ENCODE assay signal across 12 cellular contexts in genomic region chr3:101484805-101485620, GRCh38. TPM values are rescaled to one million over a fixed set of nuclear protein-coding genes. Genes with fewer than 3 reads are reported as not detected.
DNase-seq lines count a peak whose midpoint lies in the region; ATAC-seq and TF ChIP-seq lines count a peak whose summit lies in the region.
"Had no signal": no experiment of that assay in that cellular context is flagged by ENCODE, and none has a peak within 500 bp of the region (broad histone marks: within the 10 kb centered on the region; RNA-seq: fewer than 3 reads in every experiment).

No MANE protein-coding gene starts in this region.

- H2BK5ac ChIP-seq in mesenchymal stem cell (ENCODE audit: low read depth, low read length, poor library complexity, severe bottlenecking), result peak overlapping the region; percentile 1

- no peak overlapping the region for H3K4me3 Mint-ChIP-seq in CD8-positive, alpha-beta memory T cell
- H3K4me3 Mint-ChIP-seq: dendritic cell treated with granulocyte-macrophage colony-stimulating factor and Interleukin-4, amounts not matched to agents 40 ng/mL and 50 ng/mL, for 4 days had no signal

- H2AFZ ChIP-seq in mesenchymal stem cell (ENCODE audit: low read depth, low read length), result no peak overlapping the region

- peak overlapping the region; percentile 73 for H2AK5ac ChIP-seq in mesenchymal stem cell (ENCODE audit: low read length, severe bottlenecking)

- peak overlapping the region; percentile 23 for H2BK15ac ChIP-seq in mesenchymal stem cell (ENCODE audit: low read depth, poor library complexity, severe bottlenecking)

- H3K27me3 ChIP-seq in CD8-positive, alpha-beta memory T cell (ENCODE audit: insufficient read depth, low read length, poor library complexity, severe bottlenecking), result no peaks in the 10 kb centered on the region
- no peaks in the 10 kb centered on the region for H3K27me3 ChIP-seq in HUES6 (ENCODE audit: control insufficient read depth, insufficient read depth, low read length)
- H3K27me3 ChIP-seq in mesenchymal stem cell (ENCODE audit: control insufficient read depth in 1 of 2, insufficient read depth in 1 of 2, low read length in 2 of 2), result no peaks in the 10 kb centered on the region

- H2BK120ac ChIP-seq in mesenchymal stem cell (ENCODE audit: low read depth, low read length), result peak overlapping the region; percentile 92

- peak overlapping the region in 6 of 8 donors; percentile 3 to 88 (median 66) for H3K27ac Mint-ChIP-seq in CD8-positive, alpha-beta memory T cell
- H3K27ac Mint-ChIP-seq: dendritic cell treated with granulocyte-macrophage colony-stimulating factor and Interleukin-4, amounts not matched to agents 40 ng/mL and 50 ng/mL, for 4 days had no signal

- no peaks in the 10 kb centered on the region for H3K9me3 Mint-ChIP-seq in CD8-positive, alpha-beta memory T cell
- H3K9me3 Mint-ChIP-seq: dendritic cell treated with granulocyte-macrophage colony-stimulating factor and Interleukin-4, amounts not matched to agents 40 ng/mL and 50 ng/mL, for 4 days had no signal

- H3K4me1 Mint-ChIP-seq in CD8-positive, alpha-beta memory T cell, result peaks cover 68 to 91% (median 91%) of the 10 kb centered on the region in 3 donors

- H3K18ac ChIP-seq in mesenchymal stem cell (ENCODE audit: low read depth in 1 of 2, low read length in 2 of 2), result peak overlapping the region; percentile 34 to 37

- H3K14ac ChIP-seq in mesenchymal stem cell (ENCODE audit: low read length in 2 of 2), result no peak overlapping the region

- H3K4me1 ChIP-seq in CD8-positive, alpha-beta memory T cell (ENCODE audit: insufficient read depth, low read length), result peaks cover 9% of the 10 kb centered on the region
- peaks cover 11% of the 10 kb centered on the region; the same call in 1 of the 2 replicates for H3K4me1 ChIP-seq in HUES6 (ENCODE audit: control insufficient read depth, insufficient read depth, low read length)
- H3K4me1 ChIP-seq in mesenchymal stem cell (ENCODE audit: control insufficient read depth, insufficient read depth, low read depth, low read length), result peaks cover 5% of the 10 kb centered on the region

- no peak for TF ChIP-seq CTCF in cardiac fibroblast (IDR thresholded peaks at IDR 0.05; ENCODE audit: low read depth, low read length)

- H3K36me3 ChIP-seq in CD8-positive, alpha-beta memory T cell (ENCODE audit: insufficient read depth, low read length), result no peaks in the 10 kb centered on the region
- no peaks in the 10 kb centered on the region for H3K36me3 ChIP-seq in HUES6 (ENCODE audit: control insufficient read depth, insufficient read depth, low read length)
- peaks cover 3 to 9% of the 10 kb centered on the region in 2 experiments for H3K36me3 ChIP-seq in mesenchymal stem cell (ENCODE audit: control insufficient read depth in 1 of 2, insufficient read depth in 2 of 2, low read depth in 1 of 2, low read length in 2 of 2)

- DNase-seq in CD8-positive, alpha-beta memory T cell, result no peak
- DNase-seq in cardiac fibroblast (ENCODE audit: low read depth in 2 of 2), result peak; percentile 46 to 73
- peak; percentile 81 for DNase-seq in mesenchymal stem cell
- no peak for DNase-seq in activated CD4-positive, CD25-positive, alpha-beta regulatory T cell (lab: John Stamatoyannopoulos, UW)
- no peak for DNase-seq in C1 segment of cervical spinal cord (lab: John Stamatoyannopoulos, UW)
- DNase-seq in NCI-H446 (lab: John Stamatoyannopoulos, UW), result no peak
- DNase-seq: MM.1S, NCI-H69, psoas muscle had no signal

- H3K9me3 ChIP-seq in CD8-positive, alpha-beta memory T cell (ENCODE audit: low read length), result no peaks in the 10 kb centered on the region
- H3K9me3 ChIP-seq in HUES6 (ENCODE audit: control insufficient read depth, insufficient read depth, low read depth, low read length) (no peaks in the 10 kb centered on the region), mesenchymal stem cell (ENCODE audit: control insufficient read depth, low read length) (no peaks in the 10 kb centered on the region)
- H3K9me3 ChIP-seq: psoas muscle had no signal

- no peaks in the 10 kb centered on the region for H3K27me3 Mint-ChIP-seq in CD8-positive, alpha-beta memory T cell
- H3K27me3 Mint-ChIP-seq: dendritic cell treated with granulocyte-macrophage colony-stimulating factor and Interleukin-4, amounts not matched to agents 40 ng/mL and 50 ng/mL, for 4 days had no signal

- ATAC-seq in GM19467 (IDR thresholded peaks at IDR 0.05; ENCODE audit: unreplicated experiment), result no peak
- ATAC-seq: psoas muscle had no signal

- H3K4ac ChIP-seq in mesenchymal stem cell (ENCODE audit: low read depth in 1 of 2, low read length in 2 of 2), result peak overlapping the region in 1 of 2 experiments; percentile 35

- no peak overlapping the region for H3K4me2 ChIP-seq in mesenchymal stem cell (ENCODE audit: low read length, poor library complexity, severe bottlenecking)

- H3K79me1 ChIP-seq in mesenchymal stem cell (replicated peaks; ENCODE audit: low read length, poor library complexity, severe bottlenecking), result peaks cover 16% of the 10 kb centered on the region

- peak overlapping the region; percentile 28 for H4K91ac ChIP-seq in mesenchymal stem cell (ENCODE audit: low read length)

- peaks cover 19 to 68% (median 24%) of the 10 kb centered on the region in 3 donors for H3K36me3 Mint-ChIP-seq in CD8-positive, alpha-beta memory T cell

- no peak overlapping the region for H3K9ac ChIP-seq in HUES6 (ENCODE audit: low read length)
- no peak overlapping the region for H3K9ac ChIP-seq in mesenchymal stem cell (ENCODE audit: low read length)

- H3K27ac ChIP-seq in CD8-positive, alpha-beta memory T cell (ENCODE audit: low read depth, low read length), result no peak overlapping the region
- H3K27ac ChIP-seq in HUES6 (ENCODE audit: low read depth, low read length) (peak overlapping the region; percentile 41; the same call in 1 of the 2 replicates), mesenchymal stem cell (ENCODE audit: low read length, poor library complexity, severe bottlenecking) (peak overlapping the region; percentile 51)
- H3K27ac ChIP-seq: psoas muscle had no signal

- peak overlapping the region; percentile 67 to 87 for H2BK12ac ChIP-seq in mesenchymal stem cell (ENCODE audit: low read length in 2 of 2)

- 64% methylated on average over 8 of the region's 8 CpGs for WGBS in mesenchymal stem cell

- H3K23ac ChIP-seq in mesenchymal stem cell (ENCODE audit: low read length in 2 of 2), result no peak overlapping the region

- POLR2A ChIA-PET in CD8-positive, alpha-beta memory T cell (lab: Charles Lee), result no interaction called here

- CTCF ChIA-PET in CD8-positive, alpha-beta memory T cell (lab: Charles Lee), result no interaction called here

- no peak overlapping the region for H3K4me3 ChIP-seq in CD8-positive, alpha-beta memory T cell (ENCODE audit: low read length)
- H3K4me3 ChIP-seq in HUES6 (ENCODE audit: low read depth, low read length) (no peak overlapping the region; the same call in 1 of the 2 replicates), cardiac fibroblast (replicated peaks in 1 of 2; ENCODE audit: low read depth in 2 of 2, low read length in 2 of 2) (no peak overlapping the region), mesenchymal stem cell (ENCODE audit: insufficient read depth in 1 of 2, low read depth in 1 of 2, low read length in 2 of 2) (no peak overlapping the region)
- H3K4me3 ChIP-seq: psoas muscle had no signal

- peak overlapping the region; percentile 75 for H4K8ac ChIP-seq in mesenchymal stem cell (ENCODE audit: low read length)

RNA-seq across cellular contexts. Expression of gene SENP7, which starts 28.0 kb away (rescaled TPM):
- 10 to 100 TPM; 11.1 to 13.2 TPM for total RNA-seq in CD8-positive, alpha-beta memory T cell
- polyA plus RNA-seq in CD8-positive, alpha-beta memory T cell, result 8.3 TPM
- polyA plus RNA-seq in mesenchymal stem cell (2013, experiment 1 of 2), result 7.4 TPM
- polyA plus RNA-seq in mesenchymal stem cell (2013, experiment 2 of 2), result 7.3 TPM

Comparison
In these comparisons a context has a peak if more than half of its experiments do, and no peak if none do; other contexts are left out.
1. DNase-seq: peak in cardiac fibroblast (2 of 2) and mesenchymal stem cell (single experiment); none in CD8-positive, alpha-beta memory T cell (0 of 5), activated CD4-positive, CD25-positive, alpha-beta regulatory T cell (0 of 4), C1 segment of cervical spinal cord (0 of 14) and NCI-H446 (0 of 2).